ENCODE assay signal across 15 cellular contexts in the genomic region with DNA sequence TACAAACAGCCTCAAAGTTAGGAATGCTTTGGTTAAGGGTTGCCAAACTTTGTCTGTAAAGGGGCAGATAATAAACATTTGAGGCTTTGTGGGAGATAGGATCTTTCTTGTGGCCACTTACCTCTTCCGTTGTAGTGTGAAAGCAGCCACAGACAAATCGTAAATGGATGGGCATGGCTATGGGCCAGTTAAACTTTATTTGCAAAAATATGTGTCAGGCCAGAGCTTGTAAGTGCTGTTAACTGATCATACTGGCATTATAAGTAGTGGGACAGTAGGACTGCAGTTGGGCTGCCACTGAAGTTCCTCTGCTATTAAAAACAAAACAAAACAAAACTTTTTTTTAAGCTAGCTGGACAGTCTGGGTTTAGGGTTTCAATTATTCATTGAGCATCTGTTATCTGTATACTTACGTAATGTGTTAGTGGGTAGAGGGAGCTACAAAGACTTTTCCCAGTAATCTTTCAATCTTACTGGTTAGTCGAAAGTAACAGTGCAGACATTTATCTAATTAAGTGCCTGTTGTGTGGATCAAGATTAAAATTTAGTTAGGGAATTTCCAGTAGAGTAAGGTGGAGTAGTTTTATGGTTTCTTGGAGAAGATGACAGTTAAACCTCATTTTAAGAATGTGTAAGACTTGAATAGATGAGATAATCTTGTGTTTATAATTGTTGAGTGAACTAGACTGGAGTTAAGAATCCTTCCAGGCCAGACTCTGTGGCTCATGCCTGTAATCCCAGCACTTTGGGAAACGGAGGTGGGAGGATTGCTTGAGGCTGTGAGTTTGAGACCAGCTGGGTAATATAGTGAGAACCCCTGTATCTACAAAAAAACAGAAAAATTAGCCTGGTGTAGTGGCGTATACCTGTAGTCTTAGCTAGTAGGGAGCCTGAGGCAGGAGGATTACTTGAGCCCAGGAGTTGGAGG.
A peak's percentile ranks its signal among the peaks of the same experiment; 100 is the strongest.
DNase-seq lines count a peak whose midpoint lies in the region; ATAC-seq, FAIRE-seq and TF ChIP-seq lines count a peak whose summit lies in the region.
"Had no signal": no experiment of that assay in that cellular context is flagged by ENCODE, and none has a peak within 500 bp of the region (broad histone marks: within the 10 kb centered on the region; RNA-seq: fewer than 3 reads in every experiment).

No MANE protein-coding gene starts in this region.

- no peak overlapping the region for H3K4me2 ChIP-seq in GM12878 (ENCODE audit: control insufficient read depth, insufficient read depth)
- H3K4me2 ChIP-seq: GM23338 had no signal

- in situ Hi-C loops in GM12878 (cut with MboI): no loop called here

- H2AFZ ChIP-seq in GM12878 (ENCODE audit: control insufficient read depth, low read depth, low read length): no peak overlapping the region
- H2AFZ ChIP-seq: GM23338 had no signal

- no peaks in the 10 kb centered on the region for H4K20me1 ChIP-seq in GM12878 (ENCODE audit: control insufficient read depth, insufficient read depth)

- TF ChIP-seq POLR2A in GM12878 (IDR thresholded peaks at IDR 0.05; ENCODE audit: low read depth, low read length): no peak

- no peaks in the 10 kb centered on the region for H3K4me1 ChIP-seq in GM12878 (ENCODE audit: control insufficient read depth, insufficient read depth, low read length)

- H3K9me3 Mint-ChIP-seq in activated T-cell treated with anti-CD3 and anti-CD28 coated beads, Interleukin-2, amount 50 U/mL, for 72 hours: no peaks in the 10 kb centered on the region
- H3K9me3 Mint-ChIP-seq in stimulated activated effector memory CD8-positive, alpha-beta T cell treated with anti-CD3 and anti-CD28 coated beads, Interleukin-12 subunit alpha, Interleukin-12 subunit beta, amount 100 ng/mL, for 72 hours: no peaks in the 10 kb centered on the region
- H3K9me3 Mint-ChIP-seq: GM23338 had no signal

- H3K36me3 Mint-ChIP-seq in activated T-cell treated with anti-CD3 and anti-CD28 coated beads, Interleukin-2, amount 50 U/mL, for 72 hours (ENCODE audit: insufficient read depth in 2 of 2): no peaks in the 10 kb centered on the region
- H3K36me3 Mint-ChIP-seq in stimulated activated effector memory CD8-positive, alpha-beta T cell treated with anti-CD3 and anti-CD28 coated beads, Interleukin-12 subunit alpha, Interleukin-12 subunit beta, amount 100 ng/mL, for 72 hours: no peaks in the 10 kb centered on the region

- FAIRE-seq in GM12878 (lab: Jason Lieb, UNC): peak; percentile 56

- no peaks in the 10 kb centered on the region for H3K9me3 ChIP-seq in GM12878 (replicated peaks; ENCODE audit: control insufficient read depth, insufficient read depth, low read length)
- H3K9me3 ChIP-seq: prostate gland had no signal

- no peaks in the 10 kb centered on the region for H3K27me3 ChIP-seq in GM12878 (replicated peaks in 1 of 2; ENCODE audit: control insufficient read depth in 2 of 2, insufficient read depth in 2 of 2, low read length in 1 of 2)

- TF ChIP-seq EP300 in GM12878 (IDR thresholded peaks at IDR 0.05; ENCODE audit: borderline replicate concordance in 1 of 2, control insufficient read depth in 1 of 2, low read depth in 2 of 2, low read length in 2 of 2): no peak

- no peaks in the 10 kb centered on the region for H3K79me2 ChIP-seq in GM12878 (ENCODE audit: control insufficient read depth, insufficient read depth, low read length)

- H3K27ac ChIP-seq in GM12878 (ENCODE audit: control insufficient read depth, insufficient read depth): no peak overlapping the region
- H3K27ac ChIP-seq: prostate gland had no signal

- no TSS peak for BruUV-seq in GM12878 (replicated peaks; lab: Mats Ljungman, UMichigan)

- peaks cover 20% of the 10 kb centered on the region for H3K4me1 Mint-ChIP-seq in activated T-cell treated with anti-CD3 and anti-CD28 coated beads, Interleukin-2, amount 50 U/mL, for 72 hours (ENCODE audit: low read depth)
- peaks cover 30% of the 10 kb centered on the region for H3K4me1 Mint-ChIP-seq in stimulated activated effector memory CD8-positive, alpha-beta T cell treated with anti-CD3 and anti-CD28 coated beads, Interleukin-12 subunit alpha, Interleukin-12 subunit beta, amount 100 ng/mL, for 72 hours
- H3K4me1 Mint-ChIP-seq: GM23338 had no signal

- peak; percentile 57 to 71 for ATAC-seq in activated T-cell treated with anti-CD3 and anti-CD28 coated beads, Interleukin-2, amount 50 U/mL, for 72 hours (replicated peaks in 1 of 2)
- ATAC-seq in GM12878 (peak; percentile 40), HG03439 (IDR thresholded peaks at IDR 0.05; ENCODE audit: unreplicated experiment) (no peak)
- ATAC-seq in stimulated activated effector memory CD8-positive, alpha-beta T cell treated with anti-CD3 and anti-CD28 coated beads, Interleukin-12 subunit alpha, Interleukin-12 subunit beta, amount 100 ng/mL, for 72 hours: peak; percentile 81
- ATAC-seq: GM23338 had no signal

- H3K27ac Mint-ChIP-seq in activated T-cell treated with anti-CD3 and anti-CD28 coated beads, Interleukin-2, amount 50 U/mL, for 72 hours: peak overlapping the region; percentile 57
- H3K27ac Mint-ChIP-seq in stimulated activated effector memory CD8-positive, alpha-beta T cell treated with anti-CD3 and anti-CD28 coated beads, Interleukin-12 subunit alpha, Interleukin-12 subunit beta, amount 100 ng/mL, for 72 hours: peak overlapping the region; percentile 70
- H3K27ac Mint-ChIP-seq: GM23338 had no signal

- H3K4me3 Mint-ChIP-seq in activated T-cell treated with anti-CD3 and anti-CD28 coated beads, Interleukin-2, amount 50 U/mL, for 72 hours: peak overlapping the region; percentile 1 to 63
- H3K4me3 Mint-ChIP-seq in stimulated activated effector memory CD8-positive, alpha-beta T cell treated with anti-CD3 and anti-CD28 coated beads, Interleukin-12 subunit alpha, Interleukin-12 subunit beta, amount 100 ng/mL, for 72 hours: peak overlapping the region; percentile 43
- H3K4me3 Mint-ChIP-seq: GM23338 had no signal

- no peak for TF ChIP-seq RAD21 in GM12878 (IDR thresholded peaks at IDR 0.05; ENCODE audit: insufficient read depth, low read depth, low read length)

- POLR2A ChIA-PET in GM12878 (lab: Charles Lee): interaction anchor here (0.8 kb wide), 1 partner anchor 14 kb away, joined by 3 read pairs; no protein-coding TSS in a partner anchor

- DNase-seq in activated T-cell treated with anti-CD3 and anti-CD28 coated beads, Interleukin-2, amount 50 U/mL, for 72 hours: no peak
- DNase-seq in activated T-cell treated with anti-CD3 and anti-CD28 coated beads, Interleukin-2, amount 50 U/mL, for 48 hours: no peak
- DNase-seq in RPMI7951 (ENCODE audit: low read depth) (peak; percentile 57), GM12878 (ENCODE audit: low read depth, low spot score) (no peak), NOMO-1 treated with DMSO at 0.1 percent for 48 hours (lab: John Stamatoyannopoulos, UW; ENCODE audit: unreplicated experiment) (no peak), NCI-H2227 (lab: John Stamatoyannopoulos, UW; ENCODE audit: unreplicated experiment) (no peak)
- DNase-seq in stimulated activated effector memory CD8-positive, alpha-beta T cell treated with anti-CD3 and anti-CD28 coated beads, Interleukin-12 subunit alpha, Interleukin-12 subunit beta, amount 100 ng/mL, for 72 hours (ENCODE audit: low spot score in 2 of 2): peak in 1 of 2 donors; percentile 55
- DNase-seq: activated effector memory CD4-positive, alpha-beta T cell treated with anti-CD3 and anti-CD28 coated beads, Interleukin-2, amount 50 U/mL, for 16 hours; DND-41; NCI-H1417 treated with DMSO at 0.1 percent for 48 hours; NCI-H526 treated with DMSO at 0.1 percent for 48 hours; SIG-M5 had no signal

- H3K4me3 ChIP-seq in GM12878: no peak overlapping the region
- H3K4me3 ChIP-seq: GM23338, prostate gland had no signal

- RAD21 ChIA-PET in GM12878 (lab: Charles Lee; ENCODE audit: unreplicated experiment): interaction anchor here (1.0 to 1.3 kb wide), 2 partner anchors 12 to 13 kb away, joined by 3 to 5 read pairs; no protein-coding TSS in a partner anchor

- no peaks in the 10 kb centered on the region for H3K27me3 Mint-ChIP-seq in activated T-cell treated with anti-CD3 and anti-CD28 coated beads, Interleukin-2, amount 50 U/mL, for 72 hours (ENCODE audit: low read depth)

- intact Hi-C loops in GM12878 (cut with micrococcal nuclease; ENCODE audit: unreplicated experiment): no loop called here

- CTCF ChIA-PET in GM12878 (lab: Yijun Ruan, JAX): interaction anchor here (0.6 to 6.7 kb wide), 12 partner anchors 9 to 412 kb away, joined by 3 to 56 read pairs (median 4); no protein-coding TSS in a partner anchor

- TF ChIP-seq CTCF in GM12878 (IDR thresholded peaks at IDR 0.05 in 2 of 3, conservative IDR thresholded peaks at IDR 0.05 in 1 of 3; ENCODE audit: control insufficient read depth in 2 of 3, extremely low read depth in 1 of 3, insufficient read depth in 1 of 3, low read depth in 3 of 3, low read length in 3 of 3): no peak

- SMC1A ChIA-PET in GM12878 (lab: Charles Lee; ENCODE audit: uncharacterized antibody, unreplicated experiment): interaction anchor here (0.9 to 2.3 kb wide), 4 partner anchors 10 to 35 kb away, joined by 3 to 10 read pairs (median 6); no protein-coding TSS in a partner anchor

- H3K9ac ChIP-seq in GM12878 (ENCODE audit: control insufficient read depth, insufficient read depth, low read length): no peak overlapping the region

- 80% methylated on average over 6 of the region's 6 CpGs for WGBS in GM12878 (ENCODE audit: insufficient coverage, insufficient replicate concordance, low lambda C conversion rate, missing lambda C conversion rate)

- H3K36me3 ChIP-seq in GM12878 (ENCODE audit: control insufficient read depth in 2 of 2, insufficient read depth in 2 of 2, low read length in 1 of 2): no peaks in the 10 kb centered on the region
- H3K36me3 ChIP-seq: prostate gland had no signal
